1 cellular context compared by ENCODE assay signal in genomic region chr20:33673115-33673410, GRCh38.
TF ChIP-seq lines count a peak whose summit lies in the region.

No MANE protein-coding gene starts in this region.

TF ChIP-seq in GM23338, 12 proteins besides CTCF, POLR2A, EP300 and RAD21 (continued from another document):
- no peak for TF ChIP-seq ETS1 (IDR thresholded peaks at IDR 0.05)
- no peak for TF ChIP-seq NANOG (IDR thresholded peaks at IDR 0.05; ENCODE audit: borderline replicate concordance)
- no peak for TF ChIP-seq POLR2AphosphoS5 (IDR thresholded peaks at IDR 0.05; ENCODE audit: low read depth)
